Comparison of ENCODE assay signal across 1 cellular context in genomic region chr5:17222679-17223078, GRCh38.
TF ChIP-seq lines count a peak whose summit lies in the region.

No MANE protein-coding gene starts in this region.

TF ChIP-seq in GM23338, 12 proteins besides CTCF, POLR2A, EP300 and RAD21:
- TF ChIP-seq CREB1 (CRISPR knock-in tag; IDR thresholded peaks at IDR 0.05; ENCODE audit: low read depth), result no peak
- no peak for TF ChIP-seq EZH2phosphoT487 (IDR thresholded peaks at IDR 0.05; ENCODE audit: unreplicated experiment)
- TF ChIP-seq STAT1 (IDR thresholded peaks at IDR 0.05; ENCODE audit: unreplicated experiment), result no peak
- TF ChIP-seq ZNF114 (CRISPR knock-in tag; IDR thresholded peaks at IDR 0.05), result no peak
- TF ChIP-seq JUNB (IDR thresholded peaks at IDR 0.05; ENCODE audit: unreplicated experiment), result no peak
- no peak for TF ChIP-seq ZNF462 (CRISPR knock-in tag; IDR thresholded peaks at IDR 0.05)
- no peak for TF ChIP-seq NANOG (IDR thresholded peaks at IDR 0.05; ENCODE audit: borderline replicate concordance)
- TF ChIP-seq ZNF331 (CRISPR knock-in tag; IDR thresholded peaks at IDR 0.05; ENCODE audit: low read depth), result no peak
- TF ChIP-seq REST (IDR thresholded peaks at IDR 0.05; ENCODE audit: unreplicated experiment), result no peak
- no peak for TF ChIP-seq POLR2AphosphoS5 (IDR thresholded peaks at IDR 0.05; ENCODE audit: low read depth)
- TF ChIP-seq ETS1 (IDR thresholded peaks at IDR 0.05), result no peak
- no peak for TF ChIP-seq EZH2 (IDR thresholded peaks at IDR 0.05; ENCODE audit: low read depth, unreplicated experiment)
